ENCODE assay signal across 8 cellular contexts in the genomic region with DNA sequence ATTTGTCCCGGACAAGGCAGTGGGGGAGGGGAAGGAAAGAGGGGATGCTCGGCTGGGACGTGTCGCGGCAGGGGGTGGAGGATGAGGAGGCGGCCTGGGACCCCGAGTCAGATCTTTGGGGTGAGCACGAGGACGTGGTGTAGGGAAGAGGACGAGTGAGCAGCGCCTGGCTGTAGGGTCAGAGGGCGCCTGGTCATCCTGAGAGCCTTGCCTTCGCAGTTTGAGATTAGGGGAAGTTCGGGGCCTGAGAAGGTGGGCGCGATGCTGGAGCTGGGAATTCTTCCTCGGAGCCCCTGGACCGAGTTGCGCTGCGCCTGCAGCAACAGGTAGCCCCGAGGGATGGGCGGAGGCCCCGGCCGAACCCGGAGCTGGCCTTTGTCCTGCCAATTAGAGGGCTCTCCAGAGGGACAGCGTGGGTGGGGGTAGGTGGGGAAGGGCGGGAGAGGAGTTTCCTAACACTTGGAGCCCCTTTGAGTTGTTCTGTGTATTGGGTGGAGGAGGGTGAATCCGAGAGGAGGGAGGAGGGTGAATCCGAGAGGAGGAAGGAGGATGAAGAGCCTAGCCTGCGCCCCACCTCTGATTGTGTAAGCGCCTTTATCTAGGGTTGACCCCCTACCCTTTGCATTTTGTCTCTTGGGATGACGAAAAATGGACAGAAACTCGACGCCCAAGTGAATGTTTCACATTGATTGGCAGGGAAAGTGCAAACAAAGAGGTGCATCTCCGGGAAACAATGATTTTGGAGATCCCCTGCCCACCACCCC.
DNase-seq lines count a peak whose midpoint lies in the region; ATAC-seq and TF ChIP-seq lines count a peak whose summit lies in the region.

No MANE protein-coding gene starts in this region.

- no peak overlapping the region for H3K27ac Mint-ChIP-seq in activated CD4-positive, alpha-beta T cell treated with anti-CD3 and anti-CD28 coated beads for 36 hours

- H3K4me1 Mint-ChIP-seq in activated CD4-positive, alpha-beta T cell treated with anti-CD3 and anti-CD28 coated beads for 36 hours = peaks cover 22% of the 10 kb centered on the region

- H3K36me3 Mint-ChIP-seq in activated CD4-positive, alpha-beta T cell treated with anti-CD3 and anti-CD28 coated beads for 36 hours (ENCODE audit: low read depth) = no peaks in the 10 kb centered on the region

- no peaks in the 10 kb centered on the region for H3K9me3 Mint-ChIP-seq in activated CD4-positive, alpha-beta T cell treated with anti-CD3 and anti-CD28 coated beads for 36 hours (ENCODE audit: low read depth)

- TF ChIP-seq EP300 in tibial nerve (IDR thresholded peaks at IDR 0.05) = no peak

- H3K9me3 ChIP-seq in breast epithelium = no peaks in the 10 kb centered on the region
- no peaks in the 10 kb centered on the region for H3K9me3 ChIP-seq in tibial nerve

- H3K36me3 ChIP-seq in breast epithelium (no peaks in the 10 kb centered on the region), tibial nerve (no peaks in the 10 kb centered on the region)

- H3K4me3 ChIP-seq in breast epithelium (peak overlapping the region; percentile 41 to 94 (median 76)), lower leg skin (ENCODE audit: low read depth, poor library complexity, severe bottlenecking) (peak overlapping the region; percentile 11), tibial nerve (peak overlapping the region; percentile 39 to 68 (median 48))

- peaks cover 63% of the 10 kb centered on the region for H3K27me3 Mint-ChIP-seq in activated CD4-positive, alpha-beta T cell treated with anti-CD3 and anti-CD28 coated beads for 36 hours

- H3K27ac ChIP-seq in breast epithelium (peak overlapping the region; percentile 86 to 93), tibial nerve (peak overlapping the region in 2 of 4 donors; percentile 68 to 76)

- H3K4me1 ChIP-seq in breast epithelium (no peaks in the 10 kb centered on the region), tibial nerve (peaks cover 0 to 34% (median 2%) of the 10 kb centered on the region in 4 donors)

- no peaks in the 10 kb centered on the region for H3K27me3 ChIP-seq in breast epithelium
- H3K27me3 ChIP-seq in tibial nerve = peaks cover 0 to 29% of the 10 kb centered on the region in 2 donors

- no peak for TF ChIP-seq POLR2A in breast epithelium (IDR thresholded peaks at IDR 0.05)
- no peak for TF ChIP-seq POLR2A in lower leg skin (IDR thresholded peaks at IDR 0.05)
- no peak for TF ChIP-seq POLR2A in tibial nerve (IDR thresholded peaks at IDR 0.05)

- peak; percentile 5 for DNase-seq in activated CD4-positive, alpha-beta T cell treated with anti-CD3 and anti-CD28 coated beads for 36 hours
- DNase-seq in activated CD4-positive, alpha-beta T cell treated with anti-CD3 and anti-CD28 coated beads for 4 hours = no peak
- DNase-seq in breast epithelium (ENCODE audit: low spot score in 2 of 2) = no peak
- no peak for DNase-seq in lower leg skin (ENCODE audit: low spot score in 2 of 2)
- no peak for DNase-seq in tibial nerve (ENCODE audit: low spot score in 2 of 2)
- DNase-seq in HT-29 (ENCODE audit: low spot score) = no peak

- ATAC-seq in activated CD4-positive, alpha-beta T cell treated with anti-CD3 and anti-CD28 coated beads for 36 hours = peak; percentile 23
- ATAC-seq in GM18868 (IDR thresholded peaks at IDR 0.05; ENCODE audit: unreplicated experiment) (no peak), HG02973 (IDR thresholded peaks at IDR 0.05; ENCODE audit: unreplicated experiment) (no peak)

- H3K4me3 Mint-ChIP-seq in activated CD4-positive, alpha-beta T cell treated with anti-CD3 and anti-CD28 coated beads for 36 hours = peak overlapping the region; percentile 54

- 3 to 8% methylated on average over 34 to 35 of the region's 35 CpGs for WGBS in lower leg skin, 2 donors
- 1 to 3% methylated on average over 35 of the region's 35 CpGs for WGBS in tibial nerve, 2 donors

- POLR2A ChIA-PET in activated CD4-positive, alpha-beta T cell treated with anti-CD3 and anti-CD28 coated beads for 36 hours (lab: Charles Lee) = no interaction called here

- CTCF ChIA-PET in activated CD4-positive, alpha-beta T cell treated with anti-CD3 and anti-CD28 coated beads for 36 hours (lab: Charles Lee) = no interaction called here

- TF ChIP-seq CTCF in breast epithelium (IDR thresholded peaks at IDR 0.05) = no peak
- no peak for TF ChIP-seq CTCF in lower leg skin (IDR thresholded peaks at IDR 0.05)
- TF ChIP-seq CTCF in tibial nerve (IDR thresholded peaks at IDR 0.05) = no peak

- intact Hi-C loops in activated CD4-positive, alpha-beta T cell treated with anti-CD3 and anti-CD28 coated beads for 36 hours (cut with DNase I, micrococcal nuclease) = loop anchor here in 1 of 2 experiments (2.0 kb wide), 1 partner anchor 69 kb away; no protein-coding TSS in a partner anchor
- intact Hi-C loops in breast epithelium (cut with DNase I; ENCODE audit: low total_unique reads) (no loop called here), lower leg skin (cut with DNase I; ENCODE audit: low total_unique reads) (no loop called here)

Comparison
In these comparisons a context has a peak if more than half of its experiments do, and no peak if none do; other contexts are left out.
1. H3K4me3 ChIP-seq: peak in every context shown above with its lines; median percentile 76 in breast epithelium; 48 in tibial nerve; 11 in lower leg skin.